Comparison of ENCODE assay signal across 21 cellular contexts in the genomic region with DNA sequence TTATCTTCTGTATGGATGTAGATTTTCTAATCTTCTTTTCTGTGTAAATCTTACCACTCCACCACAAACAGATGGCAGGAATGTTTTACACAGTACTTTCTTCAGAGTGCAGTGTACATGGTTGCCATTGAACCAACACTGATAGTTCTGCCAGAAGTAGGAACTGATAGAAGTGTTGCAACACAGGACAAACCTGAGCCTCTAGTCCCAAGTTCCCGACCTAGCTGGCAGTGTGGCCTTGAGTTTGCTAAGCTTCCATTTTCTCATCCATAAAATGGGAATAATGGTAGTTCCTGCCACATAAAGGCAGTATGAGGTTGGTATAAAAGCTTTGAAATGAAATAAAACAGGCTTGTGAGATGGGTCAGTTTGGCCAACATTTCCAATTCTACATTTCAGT. TPM values are rescaled to one million over a fixed set of nuclear protein-coding genes. Genes with fewer than 3 reads are reported as not detected.
A peak's percentile ranks its signal among the peaks of the same experiment; 100 is the strongest.
DNase-seq lines count a peak whose midpoint lies in the region; ATAC-seq, FAIRE-seq and TF ChIP-seq lines count a peak whose summit lies in the region.
"Had no signal": no experiment of that assay in that cellular context is flagged by ENCODE, and none has a peak within 500 bp of the region (broad histone marks: within the 10 kb centered on the region; RNA-seq: fewer than 3 reads in every experiment).

No MANE protein-coding gene starts in this region.

- H3K9me3 ChIP-seq in WERI-Rb-1 (ENCODE audit: severe bottlenecking) (no peaks in the 10 kb centered on the region), neutrophil (no peaks in the 10 kb centered on the region)
- H3K9me3 ChIP-seq: Peyer's patch had no signal

- no peaks in the 10 kb centered on the region for H3K4me1 ChIP-seq in neutrophil (ENCODE audit: control insufficient read depth in 1 of 2, insufficient read depth in 1 of 2, low read depth in 1 of 2, low read length in 1 of 2)
- H3K4me1 ChIP-seq: Peyer's patch had no signal

- no peak for TF ChIP-seq CTCF in NB4 (IDR thresholded peaks at IDR 0.05; ENCODE audit: low read depth, low read length)
- TF ChIP-seq CTCF in WERI-Rb-1 (IDR thresholded peaks at IDR 0.05; ENCODE audit: low read depth, low read length) = no peak
- no peak for TF ChIP-seq CTCF in neutrophil (IDR thresholded peaks at IDR 0.05)

- DNase-seq in GM12891 (ENCODE audit: insufficient read length, low spot score) (no peak), NB4 (ENCODE audit: low read depth) (peak; percentile 3), WERI-Rb-1 (peak; percentile 16), NCI-H2081 (lab: John Stamatoyannopoulos, UW) (no peak)
- no peak for DNase-seq in activated T-cell treated with anti-CD3 and anti-CD28 coated beads, Interleukin-2, amount 50 U/mL, for 48 hours
- DNase-seq: ACHN, AML-193, DMS79 treated with DMSO at 0.1 percent for 48 hours, GM23248, KG1, NCI-H1105, NCI-H1694, NCI-H446, Peyer's patch, T-helper 1 cell had no signal

- H3K27ac ChIP-seq in WERI-Rb-1 (peak overlapping the region; percentile 9; the same call in 1 of the 2 replicates), neutrophil (peak overlapping the region; percentile 43)
- H3K27ac ChIP-seq: GM23248, Peyer's patch, SK-N-MC had no signal

- TF ChIP-seq POLR2A in GM12891 (IDR thresholded peaks at IDR 0.05; ENCODE audit: low read depth, low read length) = peak; percentile 41; the same call in 1 of the 2 replicates
- TF ChIP-seq POLR2A in NB4 (IDR thresholded peaks at IDR 0.05; ENCODE audit: extremely low read depth, insufficient read length) = no peak

- peak; percentile 23 for FAIRE-seq in GM12891 (lab: Jason Lieb, UNC)
- FAIRE-seq: GM18507 had no signal

- H3K27me3 ChIP-seq in WERI-Rb-1 (ENCODE audit: insufficient read depth, low read depth, severe bottlenecking) = no peaks in the 10 kb centered on the region
- H3K27me3 ChIP-seq in neutrophil = no peaks in the 10 kb centered on the region
- H3K27me3 ChIP-seq: Peyer's patch had no signal

- no peak for ATAC-seq in HG03521 (IDR thresholded peaks at IDR 0.05; ENCODE audit: unreplicated experiment)
- ATAC-seq: HCT116, Right ventricle myocardium inferior had no signal

- no peak overlapping the region for H3K4me3 ChIP-seq in NB4 (ENCODE audit: low read depth, low read length)
- no peak overlapping the region for H3K4me3 ChIP-seq in WERI-Rb-1 (ENCODE audit: low read depth, low read length)
- H3K4me3 ChIP-seq in neutrophil (ENCODE audit: low read depth in 1 of 2, low read length in 1 of 2) = no peak overlapping the region
- H3K4me3 ChIP-seq: GM23248, Peyer's patch, SK-N-MC had no signal

- H3K36me3 ChIP-seq in WERI-Rb-1 = peaks cover 19% of the 10 kb centered on the region
- peaks cover 52% of the 10 kb centered on the region for H3K36me3 ChIP-seq in neutrophil

TF ChIP-seq in GM12891, 5 proteins besides CTCF, POLR2A, EP300 and RAD21:
- TF ChIP-seq PAX5 (IDR thresholded peaks at IDR 0.05; ENCODE audit: insufficient read depth, low read length, severe bottlenecking) (no peak), SPI1 (IDR thresholded peaks at IDR 0.05; ENCODE audit: low read depth, low read length) (no peak), POU2F2 (IDR thresholded peaks at IDR 0.05; ENCODE audit: low read depth, low read length) (no peak), TAF1 (IDR thresholded peaks at IDR 0.05; ENCODE audit: low read depth, low read length) (no peak), POLR2AphosphoS5 (IDR thresholded peaks at IDR 0.05; ENCODE audit: low read depth, low read length) (no peak)

RNA-seq across cellular contexts. Expression of gene SAV1, which starts 50.8 kb away (rescaled TPM):
- 13.0 TPM for polyA plus RNA-seq in GM12891 (2012; ENCODE audit: low read depth, missing spikeins)

Comparison
In these comparisons a context has a peak if more than half of its experiments do, and no peak if none do; other contexts are left out.
1. DNase-seq: peak in NB4 (single experiment) and WERI-Rb-1 (single experiment); none in GM12891 (single experiment), activated T-cell treated with anti-CD3 and anti-CD28 coated beads, Interleukin-2, amount 50 U/mL, for 48 hours (0 of 2) and NCI-H2081 (0 of 2).